7 cellular contexts compared by ENCODE assay signal in genomic region chr1:98662354-98662665, GRCh38. TPM values are rescaled to one million over a fixed set of nuclear protein-coding genes. Genes with fewer than 3 reads are reported as not detected.
DNase-seq lines count a peak whose midpoint lies in the region; ATAC-seq and TF ChIP-seq lines count a peak whose summit lies in the region.

No MANE protein-coding gene starts in this region.

- H3K27ac ChIP-seq in heart left ventricle = peak overlapping the region; percentile 70 to 87 (median 82)

- H3K9me3 Mint-ChIP-seq in activated B cell treated with CpG ODN at 0.5 μM for 24 hours = no peaks in the 10 kb centered on the region

- TF ChIP-seq CTCF in activated B cell treated with CpG ODN at 0.5 μM for 24 hours (IDR thresholded peaks at IDR 0.05) (no peak), heart left ventricle (IDR thresholded peaks at IDR 0.05) (no peak)

- DNase-seq in HCEC 1CT = peak; percentile 59
- no peak for DNase-seq in activated B cell treated with CpG ODN at 0.5 μM for 24 hours
- DNase-seq in heart left ventricle = no peak
- peak; percentile 52 for DNase-seq in pons (ENCODE audit: low spot score)
- no peak for DNase-seq in retina
- DNase-seq in NCI-H2196 (lab: John Stamatoyannopoulos, UW; ENCODE audit: unreplicated experiment) = no peak

- H3K36me3 ChIP-seq in heart left ventricle = no peaks in the 10 kb centered on the region

- peak overlapping the region; percentile 62 for H3K4me3 Mint-ChIP-seq in activated B cell treated with CpG ODN at 0.5 μM for 24 hours

- peaks cover 0 to 14% (median 0%) of the 10 kb centered on the region in 9 donors for H3K27me3 ChIP-seq in heart left ventricle

- ATAC-seq in activated B cell treated with CpG ODN at 0.5 μM for 24 hours (ENCODE audit: low read depth) (no peak), heart left ventricle (peak in 2 of 4 donors; percentile 18 to 31), HG02571 (IDR thresholded peaks at IDR 0.05; ENCODE audit: unreplicated experiment) (no peak)

- no peak overlapping the region for H3K27ac Mint-ChIP-seq in activated B cell treated with CpG ODN at 0.5 μM for 24 hours

- peaks cover 31% of the 10 kb centered on the region for H3K27me3 Mint-ChIP-seq in activated B cell treated with CpG ODN at 0.5 μM for 24 hours

- CTCF ChIA-PET in activated B cell treated with CpG ODN at 0.5 μM for 24 hours (lab: Charles Lee) = no interaction called here

- POLR2A ChIA-PET in activated B cell treated with CpG ODN at 0.5 μM for 24 hours (lab: Charles Lee) = no interaction called here

- no peaks in the 10 kb centered on the region for H3K36me3 Mint-ChIP-seq in activated B cell treated with CpG ODN at 0.5 μM for 24 hours (ENCODE audit: low read depth)

- peaks cover 0 to 18% (median 6%) of the 10 kb centered on the region in 12 donors for H3K4me1 ChIP-seq in heart left ventricle

- H3K4me3 ChIP-seq in heart left ventricle = peak overlapping the region; percentile 65 to 88 (median 76)

- 0 to 2% (median 0%) methylated on average over 6 of the region's 6 CpGs for WGBS in heart left ventricle, 4 donors

- intact Hi-C loops in activated B cell treated with CpG ODN at 0.5 μM for 24 hours (cut with micrococcal nuclease) (no loop called here), heart left ventricle (cut with DNase I) (no loop called here)

- no peak for TF ChIP-seq POLR2A in heart left ventricle (IDR thresholded peaks at IDR 0.05)

- peaks cover 10% of the 10 kb centered on the region for H3K4me1 Mint-ChIP-seq in activated B cell treated with CpG ODN at 0.5 μM for 24 hours

- no peaks in the 10 kb centered on the region for H3K9me3 ChIP-seq in heart left ventricle

RNA-seq across cellular contexts. Expression of gene SNX7, which starts 0.8 kb away (rescaled TPM):
- not detected in 2 replicates for total RNA-seq in activated B cell treated with CpG ODN at 0.5 μM for 24 hours
- total RNA-seq in heart left ventricle = 10 to 100 TPM; 11.8 to 24.2 (median 18.6) TPM
- polyA plus RNA-seq in heart left ventricle = 10 to 100 TPM in 1 of 2 donors, 1 to 10 TPM in 1; 3.9 to 39.1 TPM

Comparison
In these comparisons a context has a peak if more than half of its experiments do, and no peak if none do; other contexts are left out.
1. DNase-seq: peak in HCEC 1CT (single experiment) and pons (single experiment); none in activated B cell treated with CpG ODN at 0.5 μM for 24 hours (single experiment), heart left ventricle (0 of 5), retina (single experiment) and NCI-H2196 (single experiment).
2. RNA of gene SNX7, which starts 0.8 kb away (total RNA-seq): 11.8 to 24.2 TPM in heart left ventricle; not detected in activated B cell treated with CpG ODN at 0.5 μM for 24 hours; every median in the first group is over 10 times any median in the second.